In the genomic region with DNA sequence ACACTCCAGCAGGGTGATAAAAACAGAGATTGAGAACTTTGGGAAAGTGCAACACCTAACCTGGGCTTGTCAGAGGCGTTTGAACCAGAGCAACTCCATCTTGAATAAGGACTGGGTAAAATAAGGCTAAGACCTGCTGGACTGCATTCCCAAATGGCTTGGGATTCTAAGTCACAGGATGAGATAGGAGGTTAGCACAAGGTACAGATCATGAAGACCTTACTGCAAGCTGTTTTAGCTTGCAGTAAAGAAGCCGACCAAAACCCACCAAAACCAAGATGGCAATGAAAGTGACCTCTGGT, we compare ENCODE assay signal across 1 cellular context.
TF ChIP-seq lines count a peak whose summit lies in the region.

No MANE protein-coding gene starts in this region.

TF ChIP-seq in endothelial cell of umbilical vein, 7 proteins besides CTCF, POLR2A, EP300 and RAD21:
- no peak for TF ChIP-seq MYC (IDR thresholded peaks at IDR 0.05; ENCODE audit: low read depth, low read length)
- no peak for TF ChIP-seq GATA2 (IDR thresholded peaks at IDR 0.05; ENCODE audit: insufficient read depth, insufficient read length, low read depth, low read length)
- TF ChIP-seq FOS (IDR thresholded peaks at IDR 0.05; ENCODE audit: borderline replicate concordance, insufficient read depth, low read length) = no peak
- TF ChIP-seq JUN (IDR thresholded peaks at IDR 0.05; ENCODE audit: borderline replicate concordance, insufficient read depth, insufficient read length, low read depth) = no peak
- no peak for TF ChIP-seq EZH2 (IDR thresholded peaks at IDR 0.05; ENCODE audit: borderline replicate concordance, low read depth, low read length, severe bottlenecking)
- TF ChIP-seq, protein P1, sequence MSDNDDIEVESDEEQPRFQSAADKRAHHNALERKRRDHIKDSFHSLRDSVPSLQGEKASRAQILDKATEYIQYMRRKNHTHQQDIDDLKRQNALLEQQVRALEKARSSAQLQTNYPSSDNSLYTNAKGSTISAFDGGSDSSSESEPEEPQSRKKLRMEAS (IDR thresholded peaks at IDR 0.05; ENCODE audit: insufficient read depth, insufficient read length) = no peak
- TF ChIP-seq POLR2AphosphoS5 (IDR thresholded peaks at IDR 0.05; ENCODE audit: insufficient read depth, low read depth, low read length) = no peak
